8 cellular contexts compared by ENCODE assay signal in the genomic region with DNA sequence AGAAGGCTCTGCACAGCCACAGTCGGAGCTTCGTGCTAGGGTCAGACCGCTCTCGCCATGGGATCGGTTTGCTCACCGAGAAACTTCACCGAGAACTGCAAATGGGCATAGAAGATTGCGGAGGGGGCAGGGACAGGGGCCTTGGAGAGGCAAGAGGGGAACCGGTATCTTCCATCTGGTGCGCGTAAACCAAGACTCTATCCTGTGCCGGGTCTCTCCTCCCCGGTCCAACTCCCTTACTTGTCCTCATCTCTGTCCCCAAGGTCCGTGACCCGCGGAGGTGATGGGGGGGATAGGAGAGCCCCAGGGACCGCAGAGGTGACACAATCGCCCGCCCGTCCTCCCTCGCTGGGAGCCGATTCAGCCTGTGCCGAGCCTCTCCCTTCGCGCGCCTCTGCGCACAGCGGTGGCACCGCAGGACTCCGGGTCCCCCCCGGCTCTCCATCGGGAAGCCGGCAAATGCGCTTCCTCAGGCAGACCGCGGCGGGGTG. TPM values are rescaled to one million over a fixed set of nuclear protein-coding genes. Genes with fewer than 3 reads are reported as not detected.
DNase-seq lines count a peak whose midpoint lies in the region; ATAC-seq and TF ChIP-seq lines count a peak whose summit lies in the region.

No MANE protein-coding gene starts in this region.

- H3K9me3 Mint-ChIP-seq in activated T-cell treated with anti-CD3 and anti-CD28 coated beads, Interleukin-2, amount 50 U/mL, for 72 hours: no peaks in the 10 kb centered on the region

- WGBS in prostate gland: 1% methylated on average over 25 of the region's 37 CpGs

- DNase-seq in AG08395 (ENCODE audit: low spot score) (peak; percentile 33), GM13977 (ENCODE audit: low spot score) (peak; percentile 32), left ventricle myocardium inferior (peak; percentile 25), prostate gland (ENCODE audit: low spot score) (peak; percentile 10), DMS114 treated with DMSO at 0.1 percent for 48 hours (lab: John Stamatoyannopoulos, UW; ENCODE audit: unreplicated experiment) (no peak), DMS153 (lab: John Stamatoyannopoulos, UW) (no peak), OCI-M1 (lab: John Stamatoyannopoulos, UW) (no peak)
- peak; percentile 18 to 19 for DNase-seq in activated T-cell treated with anti-CD3 and anti-CD28 coated beads, Interleukin-2, amount 50 U/mL, for 72 hours

- H3K27me3 ChIP-seq in left ventricle myocardium inferior (ENCODE audit: low read depth): peaks cover 36% of the 10 kb centered on the region
- no peaks in the 10 kb centered on the region for H3K27me3 ChIP-seq in prostate gland (replicated peaks; ENCODE audit: insufficient read depth)

- peak overlapping the region; percentile 79 for H3K4me3 ChIP-seq in left ventricle myocardium inferior
- H3K4me3 ChIP-seq in prostate gland: peak overlapping the region; percentile 47 to 63

- H3K4me1 ChIP-seq in left ventricle myocardium inferior (peaks cover 37% of the 10 kb centered on the region), prostate gland (replicated peaks) (no peaks in the 10 kb centered on the region)

- TF ChIP-seq POLR2A in prostate gland (IDR thresholded peaks at IDR 0.05): no peak

- H3K27ac Mint-ChIP-seq in activated T-cell treated with anti-CD3 and anti-CD28 coated beads, Interleukin-2, amount 50 U/mL, for 72 hours: no peak overlapping the region

- H3K27me3 Mint-ChIP-seq in activated T-cell treated with anti-CD3 and anti-CD28 coated beads, Interleukin-2, amount 50 U/mL, for 72 hours (ENCODE audit: low read depth): peaks cover 53% of the 10 kb centered on the region

- ATAC-seq in activated T-cell treated with anti-CD3 and anti-CD28 coated beads, Interleukin-2, amount 50 U/mL, for 72 hours (replicated peaks in 1 of 2): peak in 1 of 2 donors; percentile 21

- no peak for TF ChIP-seq CTCF in GM13977 (IDR thresholded peaks at IDR 0.05; ENCODE audit: extremely low read depth, insufficient read depth, missing control alignments)
- no peak for TF ChIP-seq CTCF in left ventricle myocardium inferior (IDR thresholded peaks at IDR 0.05; ENCODE audit: borderline replicate concordance)
- TF ChIP-seq CTCF in prostate gland (IDR thresholded peaks at IDR 0.05): no peak

- peaks cover 10% of the 10 kb centered on the region for H3K4me1 Mint-ChIP-seq in activated T-cell treated with anti-CD3 and anti-CD28 coated beads, Interleukin-2, amount 50 U/mL, for 72 hours (ENCODE audit: low read depth)

- H3K9me3 ChIP-seq in left ventricle myocardium inferior (replicated peaks) (no peaks in the 10 kb centered on the region), prostate gland (no peaks in the 10 kb centered on the region)

- H3K36me3 Mint-ChIP-seq in activated T-cell treated with anti-CD3 and anti-CD28 coated beads, Interleukin-2, amount 50 U/mL, for 72 hours (ENCODE audit: insufficient read depth in 2 of 2): no peaks in the 10 kb centered on the region

- peak overlapping the region; percentile 48 for H3K27ac ChIP-seq in left ventricle myocardium inferior (replicated peaks)
- H3K27ac ChIP-seq in prostate gland: peak overlapping the region in 1 of 2 donors; percentile 55

- in situ Hi-C loops in GM13977 (cut with MboI; ENCODE audit: low pct_unique_long_range_greater_than_20kb, low sequenced_read_pairs, unreplicated experiment): no loop called here

- intact Hi-C loops in left ventricle myocardium inferior (cut with micrococcal nuclease) (no loop called here), prostate gland (cut with DNase I) (loop anchor here (2.0 kb wide), 1 partner anchor 335 kb away; no protein-coding TSS in a partner anchor)

- H3K4me3 Mint-ChIP-seq in activated T-cell treated with anti-CD3 and anti-CD28 coated beads, Interleukin-2, amount 50 U/mL, for 72 hours: peak overlapping the region; percentile 57 to 78

- H3K36me3 ChIP-seq in left ventricle myocardium inferior: no peaks in the 10 kb centered on the region
- H3K36me3 ChIP-seq in prostate gland: no peaks in the 10 kb centered on the region

RNA-seq across cellular contexts. Expression of a gene that starts 1.0 kb away (rescaled TPM):
- 1 to 10 TPM; 1.5 to 1.6 TPM for total RNA-seq in activated T-cell treated with anti-CD3 and anti-CD28 coated beads, Interleukin-2, amount 50 U/mL, for 72 hours
- total RNA-seq in left ventricle myocardium inferior (4.5 TPM), prostate gland (100 to 1,000 TPM in 1 of 2 donors, 10 to 100 TPM in 1; 24.0 to 122 TPM)

Comparison
In these comparisons a context has a peak if more than half of its experiments do, and no peak if none do; other contexts are left out.
1. DNase-seq: peak in AG08395 (single experiment), GM13977 (single experiment), activated T-cell treated with anti-CD3 and anti-CD28 coated beads, Interleukin-2, amount 50 U/mL, for 72 hours (2 of 2), left ventricle myocardium inferior (single experiment) and prostate gland (single experiment); none in DMS114 treated with DMSO at 0.1 percent for 48 hours (single experiment), DMS153 (single experiment) and OCI-M1 (single experiment).